10 cellular contexts compared by ENCODE assay signal in the genomic region with DNA sequence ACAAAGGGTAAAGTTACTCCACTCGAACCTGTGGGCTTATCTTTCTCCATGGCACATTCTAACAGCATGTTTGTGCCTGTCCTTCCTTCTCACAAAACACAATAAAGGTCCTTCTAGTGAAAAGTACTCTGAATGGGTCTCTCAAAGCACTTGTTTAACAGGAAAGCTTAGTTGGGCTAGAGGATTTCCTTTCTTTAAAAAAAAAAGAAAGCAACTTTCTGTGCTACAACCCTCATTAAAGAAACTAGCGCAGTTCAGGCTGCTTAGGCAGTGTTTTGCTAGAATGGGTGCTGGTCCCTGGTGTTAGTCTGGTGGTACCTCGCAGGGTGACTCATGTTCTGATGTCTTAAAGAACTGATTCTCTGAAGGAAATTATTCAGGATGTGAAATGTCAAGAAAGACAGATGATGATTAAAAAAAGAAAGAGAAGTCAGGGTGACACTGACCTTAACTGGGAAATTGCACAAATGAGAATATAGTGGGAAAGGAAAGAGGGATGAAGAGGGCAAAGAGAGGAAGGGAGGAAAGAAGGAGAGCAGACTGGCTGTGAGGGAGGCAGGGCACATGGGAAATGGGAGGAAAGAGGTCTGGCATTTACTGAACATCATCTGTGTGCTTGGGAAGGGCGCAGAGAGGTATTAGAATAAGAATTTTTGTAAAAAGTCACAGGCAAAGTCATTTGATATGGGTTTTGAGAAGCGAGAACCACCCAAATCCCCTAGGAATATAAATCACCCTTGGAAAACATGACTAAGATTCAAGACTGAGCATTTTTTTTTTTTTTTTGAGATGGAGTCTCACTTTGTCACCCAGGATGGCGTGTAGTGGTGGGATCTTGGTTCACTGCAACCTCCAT.
DNase-seq lines count a peak whose midpoint lies in the region; ATAC-seq, FAIRE-seq and TF ChIP-seq lines count a peak whose summit lies in the region.
"Had no signal": no experiment of that assay in that cellular context is flagged by ENCODE, and none has a peak within 500 bp of the region (broad histone marks: within the 10 kb centered on the region; RNA-seq: fewer than 3 reads in every experiment).

No MANE protein-coding gene starts in this region.

- H3K36me3 Mint-ChIP-seq in endodermal cell (ENCODE audit: low read depth) = peaks cover 22% of the 10 kb centered on the region
- peaks cover 8% of the 10 kb centered on the region for H3K36me3 Mint-ChIP-seq in memory B cell

- in situ Hi-C loops in HepG2 (cut with HindIII; ENCODE audit: extremely low pct_ligation_motif_present, low pct_unique_long_range_greater_than_20kb) = no loop called here

- peaks cover 0 to 4% (median 1%) of the 10 kb centered on the region in 4 donors for H3K36me3 ChIP-seq in liver (ENCODE audit: control insufficient read depth in 4 of 4, insufficient read depth in 3 of 4, low read depth in 1 of 4, low read length in 3 of 4)
- peaks cover 0 to 7% of the 10 kb centered on the region in 2 experiments; a peak in 1 of 5 replicates for H3K36me3 ChIP-seq in HepG2 (replicated peaks in 1 of 2; ENCODE audit: control insufficient read depth in 1 of 2, insufficient read depth in 2 of 2, low read length in 2 of 2)
- no peaks in the 10 kb centered on the region for H3K36me3 ChIP-seq in endodermal cell (ENCODE audit: control insufficient read depth, insufficient read depth, low read length)

- POLR2A ChIA-PET in HepG2 (lab: Yijun Ruan, JAX) = no interaction called here

- H3K4me3 Mint-ChIP-seq in endodermal cell (no peak overlapping the region), memory B cell (no peak overlapping the region)

- FAIRE-seq in HepG2 (lab: Jason Lieb, UNC) = no peak
- no peak for FAIRE-seq in GM12891 (lab: Jason Lieb, UNC)
- FAIRE-seq in GM12892 (lab: Jason Lieb, UNC) = no peak

- no peaks in the 10 kb centered on the region for H3K79me2 ChIP-seq in HepG2 (ENCODE audit: insufficient read depth, low read length)

- DNase-seq in HepG2 (ENCODE audit: low spot score) (no peak), endodermal cell (no peak), memory B cell (ENCODE audit: low spot score in 2 of 2) (no peak), GM12891 (ENCODE audit: insufficient read length, low spot score) (no peak), GM12892 (ENCODE audit: insufficient read length) (no peak), hippocampal formation (lab: John Stamatoyannopoulos, UW) (no peak)
- DNase-seq: activated T-cell treated with anti-CD3 and anti-CD28 coated beads for 4 hours, NCI-H187 had no signal

- TF ChIP-seq EP300 in HepG2 (IDR thresholded peaks at IDR 0.05; ENCODE audit: low read depth in 2 of 2, low read length in 2 of 2) = no peak
- no peak for TF ChIP-seq EP300 in HepG2 (CRISPR knock-in tag; IDR thresholded peaks at IDR 0.05; ENCODE audit: borderline replicate concordance)

- H3K9me3 Mint-ChIP-seq in endodermal cell (peaks cover 14% of the 10 kb centered on the region), memory B cell (peaks cover 4% of the 10 kb centered on the region)

- H2AFZ ChIP-seq in HepG2 (ENCODE audit: low read length) = no peak overlapping the region

- H3K4me2 ChIP-seq in HepG2 (ENCODE audit: low read depth, low read length) = no peak overlapping the region

- ATAC-seq in HepG2 (no peak), memory B cell (ENCODE audit: low read depth) (no peak), GM21723 (IDR thresholded peaks at IDR 0.05; ENCODE audit: unreplicated experiment) (no peak)

- no peaks in the 10 kb centered on the region for H3K27me3 Mint-ChIP-seq in endodermal cell (ENCODE audit: insufficient read depth)
- H3K27me3 Mint-ChIP-seq in memory B cell = no peaks in the 10 kb centered on the region

- WGBS in liver = 57% methylated on average over 6 of the region's 6 CpGs
- 89% methylated on average over 6 of the region's 6 CpGs for WGBS in HepG2 (ENCODE audit: low lambda C conversion rate)
- 87 to 95% methylated on average over 4 to 6 of the region's 6 CpGs for WGBS in endodermal cell (ENCODE audit: insufficient coverage in 1 of 2, insufficient read length in 1 of 2), 2 experiments

- H3K4me3 ChIP-seq in liver (ENCODE audit: low read depth in 1 of 3, low read length in 3 of 3) (no peak overlapping the region), HepG2 (replicated peaks in 1 of 3; ENCODE audit: insufficient read depth in 1 of 3, low read depth in 2 of 3, low read length in 3 of 3) (no peak overlapping the region), endodermal cell (ENCODE audit: low read length) (no peak overlapping the region)

- TF ChIP-seq RAD21 in liver (IDR thresholded peaks at IDR 0.05) (peak in 1 of 2 donors; percentile 14), HepG2 (CRISPR knock-in tag; IDR thresholded peaks at IDR 0.05) (no peak)

- no peaks in the 10 kb centered on the region; the same call in 1 of the 2 replicates for H4K20me1 ChIP-seq in HepG2 (ENCODE audit: insufficient read depth, low read length)

- TF ChIP-seq CTCF in liver (IDR thresholded peaks at IDR 0.05; ENCODE audit: low read depth, low read length, missing input control) = no peak
- no peak for TF ChIP-seq CTCF in HepG2 (CRISPR knock-in tag; IDR thresholded peaks at IDR 0.05)
- TF ChIP-seq CTCF in endodermal cell (conservative IDR thresholded peaks at IDR 0.05) = no peak

- CTCF ChIA-PET in HepG2 (lab: Yijun Ruan, JAX; ENCODE audit: low intra/inter-chr PET ratio, low total read pairs) = no interaction called here

- H3K9me3 ChIP-seq in liver (ENCODE audit: control insufficient read depth in 4 of 4, low read length in 3 of 4) (no peaks in the 10 kb centered on the region), HepG2 (ENCODE audit: low read length) (no peaks in the 10 kb centered on the region), endodermal cell (ENCODE audit: control insufficient read depth, low read length) (peaks cover 6% of the 10 kb centered on the region)

- H3K27me3 ChIP-seq in liver (ENCODE audit: control insufficient read depth in 4 of 4, insufficient read depth in 4 of 4, low read length in 3 of 4) = no peaks in the 10 kb centered on the region
- H3K27me3 ChIP-seq in HepG2 (ENCODE audit: control insufficient read depth in 1 of 2, insufficient read depth in 2 of 2, low read length in 2 of 2) = no peaks in the 10 kb centered on the region
- no peaks in the 10 kb centered on the region for H3K27me3 ChIP-seq in endodermal cell (ENCODE audit: control insufficient read depth, insufficient read depth, low read length, poor library complexity, severe bottlenecking)

- H3K4me1 ChIP-seq in liver (ENCODE audit: control insufficient read depth in 4 of 4, insufficient read depth in 4 of 4, low read length in 3 of 4) (peaks cover 0 to 3% (median 0%) of the 10 kb centered on the region in 4 donors), HepG2 (ENCODE audit: insufficient read depth, low read length) (no peaks in the 10 kb centered on the region), endodermal cell (ENCODE audit: control insufficient read depth, insufficient read depth, low read length) (no peaks in the 10 kb centered on the region)

- peaks cover 6% of the 10 kb centered on the region for H3K4me1 Mint-ChIP-seq in endodermal cell
- H3K4me1 Mint-ChIP-seq in memory B cell = peaks cover 34% of the 10 kb centered on the region

- TF ChIP-seq POLR2A in HepG2 (IDR thresholded peaks at IDR 0.05; ENCODE audit: insufficient read depth in 1 of 2, low read depth in 2 of 2, low read length in 2 of 2) (no peak), GM12891 (IDR thresholded peaks at IDR 0.05; ENCODE audit: low read depth, low read length) (no peak), GM12892 (IDR thresholded peaks at IDR 0.05; ENCODE audit: low read depth, low read length) (no peak)

- BruUV-seq in HepG2 (replicated peaks; lab: Mats Ljungman, UMichigan) = no TSS peak

- no peak overlapping the region for H3K9ac ChIP-seq in liver (ENCODE audit: low read depth in 1 of 2, low read length in 2 of 2)
- H3K9ac ChIP-seq in HepG2 (ENCODE audit: insufficient read depth, low read depth, low read length) = no peak overlapping the region
- no peak overlapping the region for H3K9ac ChIP-seq in endodermal cell (ENCODE audit: extremely low read depth, low read length, poor library complexity, severe bottlenecking)

- intact Hi-C loops in HepG2 (cut with micrococcal nuclease; ENCODE audit: unreplicated experiment) = no loop called here

- H3K27ac Mint-ChIP-seq in endodermal cell (peak overlapping the region; percentile 11), memory B cell (peak overlapping the region; percentile 0)

- H3K27ac ChIP-seq in liver (ENCODE audit: low read depth in 1 of 2, low read length in 2 of 2) = peak overlapping the region; percentile 27 to 46
- no peak overlapping the region for H3K27ac ChIP-seq in HepG2 (ENCODE audit: extremely low read length, insufficient read depth, low read length)
- no peak overlapping the region for H3K27ac ChIP-seq in endodermal cell (ENCODE audit: low read depth, low read length)

TF ChIP-seq in liver, 16 proteins besides CTCF, POLR2A, EP300 and RAD21:
- peak in 1 of 2 donors; percentile 19 for TF ChIP-seq JUND (IDR thresholded peaks at IDR 0.05)
- peak; percentile 81 for TF ChIP-seq NR2F2 (IDR thresholded peaks at IDR 0.05)
- no peak for TF ChIP-seq RXRA (IDR thresholded peaks at IDR 0.05)
- TF ChIP-seq FOXA1 (IDR thresholded peaks at IDR 0.05) = no peak
- no peak for TF ChIP-seq GABPA (IDR thresholded peaks at IDR 0.05 in 1 of 2, conservative IDR thresholded peaks at IDR 0.05 in 1 of 2)
TF ChIP-seq in liver: peak in this region for 2.

TF ChIP-seq in HepG2, 621 proteins besides CTCF, POLR2A, EP300 and RAD21:
- no peak for TF ChIP-seq U2AF2 (IDR thresholded peaks at IDR 0.05; ENCODE audit: low read depth, low read length)
- no peak for TF ChIP-seq GPN1 (CRISPR knock-in tag; IDR thresholded peaks at IDR 0.05; ENCODE audit: borderline replicate concordance)
- TF ChIP-seq ZNF296 (CRISPR knock-in tag; conservative IDR thresholded peaks at IDR 0.05) = no peak
- no peak for TF ChIP-seq NFE2 (CRISPR knock-in tag; IDR thresholded peaks at IDR 0.05)
- TF ChIP-seq HNF4G (IDR thresholded peaks at IDR 0.05; ENCODE audit: borderline replicate concordance, low read depth, low read length) = no peak
- no peak for TF ChIP-seq HNF4G (CRISPR knock-in tag; IDR thresholded peaks at IDR 0.05; ENCODE audit: borderline replicate concordance, low read depth)
- TF ChIP-seq MLLT10 (CRISPR knock-in tag; IDR thresholded peaks at IDR 0.05) = no peak

TF ChIP-seq in GM12891, 5 proteins besides CTCF, POLR2A, EP300 and RAD21:
- TF ChIP-seq PAX5 (IDR thresholded peaks at IDR 0.05; ENCODE audit: insufficient read depth, low read length, severe bottlenecking) = no peak
- no peak for TF ChIP-seq TAF1 (IDR thresholded peaks at IDR 0.05; ENCODE audit: low read depth, low read length)
- no peak for TF ChIP-seq POU2F2 (IDR thresholded peaks at IDR 0.05; ENCODE audit: low read depth, low read length)
- no peak for TF ChIP-seq SPI1 (IDR thresholded peaks at IDR 0.05; ENCODE audit: low read depth, low read length)
- no peak for TF ChIP-seq POLR2AphosphoS5 (IDR thresholded peaks at IDR 0.05; ENCODE audit: low read depth, low read length)

Comparison
In these comparisons a context has a peak if more than half of its experiments do, and no peak if none do; other contexts are left out.
1. H3K27ac ChIP-seq: peak in liver (2 of 2); none in HepG2 (single experiment) and endodermal cell (single experiment).